13 cellular contexts compared by ENCODE assay signal in genomic region chr10:26217396-26218105, GRCh38. TPM values are rescaled to one million over a fixed set of nuclear protein-coding genes. Genes with fewer than 3 reads are reported as not detected.
DNase-seq lines count a peak whose midpoint lies in the region; TF ChIP-seq lines count a peak whose summit lies in the region.
"Had no signal": no experiment of that assay in that cellular context is flagged by ENCODE, and none has a peak within 500 bp of the region (broad histone marks: within the 10 kb centered on the region; RNA-seq: fewer than 3 reads in every experiment).

No MANE protein-coding gene starts in this region.

- no peak overlapping the region for H3K27ac Mint-ChIP-seq in activated naive CD4-positive, alpha-beta T cell treated with anti-CD3 and anti-CD28 coated beads, Interleukin-2, amount 50 U/mL, for 24 hours

- WGBS in testis, 2 donors = 1% methylated on average over 20 to 53 of the region's 67 CpGs

- intact Hi-C loops in testis (cut with DNase I; ENCODE audit: low total_unique reads) = no loop called here

- H3K4me1 Mint-ChIP-seq in activated naive CD4-positive, alpha-beta T cell treated with anti-CD3 and anti-CD28 coated beads, Interleukin-2, amount 50 U/mL, for 24 hours = peaks cover 28% of the 10 kb centered on the region

- H3K9ac ChIP-seq in SK-N-MC (ENCODE audit: insufficient read length) = no peak overlapping the region

- no peak for DNase-seq in activated naive CD4-positive, alpha-beta T cell treated with Interleukin-2 at 50 U/mL for 16 hours
- DNase-seq in SK-N-MC (ENCODE audit: low read depth, low spot score) = no peak
- DNase-seq in testis = no peak
- DNase-seq in stimulated activated CD4-positive, alpha-beta T cell treated with anti-CD3 and anti-CD28 coated beads, Interleukin-12 subunit alpha, Interleukin-12 subunit beta, amount 100 ng/mL, for 4 hours = no peak
- no peak for DNase-seq in RWPE1 (ENCODE audit: low spot score)
- DNase-seq in CD1c-positive myeloid dendritic cell (ENCODE audit: extremely low spot score) = no peak
- DNase-seq: PC-3 had no signal

- H3K9me3 ChIP-seq in SK-N-MC (ENCODE audit: low read depth, low read length) (no peaks in the 10 kb centered on the region), testis (no peaks in the 10 kb centered on the region)

- H3K4me3 Mint-ChIP-seq in activated naive CD4-positive, alpha-beta T cell treated with anti-CD3 and anti-CD28 coated beads, Interleukin-2, amount 50 U/mL, for 24 hours = peak overlapping the region; percentile 45

- TF ChIP-seq POLR2A in testis (IDR thresholded peaks at IDR 0.05) = no peak

- CTCF ChIA-PET in RWPE1 (lab: Yijun Ruan, JAX) = interaction anchor here (0.7 kb wide), 1 partner anchor 258 kb away, joined by 3 read pairs; no protein-coding TSS in a partner anchor

- no peak overlapping the region for H3K27ac ChIP-seq in SK-N-MC
- no peak overlapping the region for H3K27ac ChIP-seq in testis
- no peak overlapping the region for H3K27ac ChIP-seq in RWPE1

- peaks cover 17% of the 10 kb centered on the region for H3K4me1 ChIP-seq in testis

- peak overlapping the region; percentile 42 for H3K4me3 ChIP-seq in SK-N-MC
- H3K4me3 ChIP-seq in iPS-11a (ENCODE audit: low read depth, low read length) = peak overlapping the region; percentile 28
- peak overlapping the region; percentile 29 to 36 for H3K4me3 ChIP-seq in testis

- no peaks in the 10 kb centered on the region for H3K36me3 Mint-ChIP-seq in activated naive CD4-positive, alpha-beta T cell treated with anti-CD3 and anti-CD28 coated beads, Interleukin-2, amount 50 U/mL, for 24 hours

- H3K27me3 Mint-ChIP-seq in activated naive CD4-positive, alpha-beta T cell treated with anti-CD3 and anti-CD28 coated beads, Interleukin-2, amount 50 U/mL, for 24 hours = peaks cover 67% of the 10 kb centered on the region

- POLR2A ChIA-PET in RWPE1 (lab: Yijun Ruan, JAX; ENCODE audit: low non-redundant PET) = no interaction called here

- TF ChIP-seq CTCF in testis (IDR thresholded peaks at IDR 0.05) = no peak
- TF ChIP-seq CTCF in RWPE1 (conservative IDR thresholded peaks at IDR 0.05; ENCODE audit: low read depth) = no peak

- H3K27me3 ChIP-seq in testis = no peaks in the 10 kb centered on the region

- H3K36me3 ChIP-seq in SK-N-MC (ENCODE audit: insufficient read depth, low read length) (no peaks in the 10 kb centered on the region), testis (ENCODE audit: low read depth, missing control alignments) (no peaks in the 10 kb centered on the region)

- H3K9me3 Mint-ChIP-seq in activated naive CD4-positive, alpha-beta T cell treated with anti-CD3 and anti-CD28 coated beads, Interleukin-2, amount 50 U/mL, for 24 hours = no peaks in the 10 kb centered on the region
- H3K9me3 Mint-ChIP-seq: central memory CD8-positive, alpha-beta T cell had no signal

RNA-seq across cellular contexts. Expression of gene GAD2, which starts 1.0 kb away (rescaled TPM):
- 1 to 10 TPM; 1.0 to 2.2 TPM for total RNA-seq in testis
- 0.66 TPM for polyA plus RNA-seq in testis (ENCODE audit: insufficient read depth, low read depth, low replicate concordance)
- total RNA-seq: fibroblast of villous mesenchyme, H4, LHCN-M2, PC-3 had no signal
